Comparison of ENCODE assay signal across 22 cellular contexts in the genomic region with DNA sequence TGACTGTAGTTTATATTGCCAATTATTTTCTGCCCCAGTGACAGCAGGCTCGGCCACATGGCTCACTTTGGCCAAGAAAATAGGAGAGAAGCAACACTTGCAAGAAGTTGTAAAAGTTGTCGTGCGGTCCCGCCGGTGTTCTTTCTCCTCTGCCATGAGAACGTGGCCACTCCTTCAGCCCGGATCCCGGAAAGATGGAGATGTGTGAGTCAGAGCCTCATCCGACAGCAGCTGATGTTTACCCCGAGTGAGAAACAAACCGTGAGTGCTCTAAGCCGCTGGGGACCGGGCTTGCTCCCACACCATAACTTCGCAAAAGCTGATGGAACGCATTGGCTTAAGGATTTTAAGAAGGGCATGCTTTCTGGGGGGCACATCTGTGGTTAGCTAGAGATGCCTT.
DNase-seq lines count a peak whose midpoint lies in the region; ATAC-seq and TF ChIP-seq lines count a peak whose summit lies in the region.
"Had no signal": no experiment of that assay in that cellular context is flagged by ENCODE, and none has a peak within 500 bp of the region (broad histone marks: within the 10 kb centered on the region; RNA-seq: fewer than 3 reads in every experiment).

No MANE protein-coding gene starts in this region.

- H3K27ac ChIP-seq in PC-9 = no peak overlapping the region
- H3K27ac ChIP-seq: heart right ventricle had no signal

- H4K20me1 ChIP-seq in PC-9 (ENCODE audit: insufficient read depth) = no peaks in the 10 kb centered on the region

- BruUV-seq in PC-9 (replicated peaks; lab: Mats Ljungman, UMichigan) = no TSS peak

- H3K4me1 ChIP-seq in PC-9 (replicated peaks; ENCODE audit: insufficient read depth) = no peaks in the 10 kb centered on the region

- H3K27me3 ChIP-seq in PC-9 (ENCODE audit: insufficient read depth, low read depth) = peaks cover 51% of the 10 kb centered on the region

- no peaks in the 10 kb centered on the region for H3K9me3 ChIP-seq in PC-9 (ENCODE audit: insufficient read depth, low read depth)
- H3K9me3 ChIP-seq: Caco-2 had no signal

- H2AFZ ChIP-seq in PC-9 = no peak overlapping the region

- POLR2A ChIA-PET in PC-9 (lab: Charles Lee; ENCODE audit: unreplicated experiment) = interaction anchor here (0.6 kb wide), 1 partner anchor 487 kb away, joined by 5 read pairs; no protein-coding TSS in a partner anchor

- H3K4me3 ChIP-seq in PC-9 (no peak overlapping the region), foreskin fibroblast (ENCODE audit: low read depth in 1 of 2, low read length in 2 of 2) (no peak overlapping the region)
- H3K4me3 ChIP-seq: heart right ventricle had no signal

- intact Hi-C loops in PC-9 (cut with micrococcal nuclease; ENCODE audit: unreplicated experiment) = no loop called here

- H3K79me2 ChIP-seq in PC-9 (ENCODE audit: low read depth) = no peaks in the 10 kb centered on the region

- DNase-seq in A172 (ENCODE audit: low spot score) (peak; percentile 28), EH (ENCODE audit: low read depth) (peak; percentile 37), PC-9 (peak in 1 of 2 experiments; percentile 52), foreskin fibroblast (peak; percentile 9 to 50)
- DNase-seq in stimulated activated CD4-positive, alpha-beta T cell treated with anti-CD3 and anti-CD28 coated beads, Interleukin-2, amount 100 ng/mL, for 48 hours = no peak
- DNase-seq: activated CD4-positive, CD25-positive, alpha-beta regulatory T cell; cortex of kidney; heart right ventricle; HFFc6; KBM-7; mesendoderm; NCI-H1105; NCI-H774; Right ventricle myocardium superior; stimulated activated CD4-positive, alpha-beta T cell treated with anti-CD3 and anti-CD28 coated beads, Interleukin-2, amount 100 ng/mL, for 24 hours; T-helper 2 cell had no signal

- no peaks in the 10 kb centered on the region for H3K36me3 ChIP-seq in PC-9 (ENCODE audit: low read depth)
- H3K36me3 ChIP-seq: heart right ventricle had no signal

- H3K4me2 ChIP-seq in PC-9 = peak overlapping the region; percentile 23; the same call in 1 of the 2 replicates

- no peak for TF ChIP-seq CTCF in PC-9 (conservative IDR thresholded peaks at IDR 0.05)
- no peak for TF ChIP-seq CTCF in foreskin fibroblast (IDR thresholded peaks at IDR 0.05; ENCODE audit: low read depth, low read length)

- ATAC-seq in HG02973 (IDR thresholded peaks at IDR 0.05; ENCODE audit: unreplicated experiment) (no peak), HG03520 (IDR thresholded peaks at IDR 0.05; ENCODE audit: unreplicated experiment) (no peak), HG02610 (IDR thresholded peaks at IDR 0.05; ENCODE audit: unreplicated experiment) (no peak)
- ATAC-seq: esophagus mucosa, heart right ventricle, sciatic nerve had no signal

- no peaks in the 10 kb centered on the region for H3F3A ChIP-seq in PC-9 (ENCODE audit: insufficient read depth, low read depth)

- no peaks in the 10 kb centered on the region for H3K9me2 ChIP-seq in PC-9 (ENCODE audit: insufficient read depth)

- CTCF ChIA-PET in PC-9 (lab: Charles Lee) = no interaction called here

Comparison
In these comparisons a context has a peak if more than half of its experiments do, and no peak if none do; other contexts are left out.
1. DNase-seq: peak in A172 (single experiment), EH (single experiment) and foreskin fibroblast (2 of 2); none in stimulated activated CD4-positive, alpha-beta T cell treated with anti-CD3 and anti-CD28 coated beads, Interleukin-2, amount 100 ng/mL, for 48 hours (0 of 2).